In genomic region chr2:140061240-140061639, GRCh38 we compare ENCODE assay signal across 19 cellular contexts.
DNase-seq lines count a peak whose midpoint lies in the region; ATAC-seq, FAIRE-seq and TF ChIP-seq lines count a peak whose summit lies in the region.
"Had no signal": no experiment of that assay in that cellular context is flagged by ENCODE, and none has a peak within 500 bp of the region (broad histone marks: within the 10 kb centered on the region; RNA-seq: fewer than 3 reads in every experiment).

No MANE protein-coding gene starts in this region.

- TF ChIP-seq CTCF in HEK293 (tag by site-specific recombination; IDR thresholded peaks at IDR 0.05) (no peak), kidney (IDR thresholded peaks at IDR 0.05; ENCODE audit: borderline replicate concordance, extremely low read depth, insufficient read depth) (no peak), PC-9 (conservative IDR thresholded peaks at IDR 0.05) (no peak), left lung (IDR thresholded peaks at IDR 0.05) (no peak)

- H3K4me3 ChIP-seq in HEK293 (ENCODE audit: low read depth, low read length) (no peak overlapping the region), kidney (ENCODE audit: low read length in 2 of 2) (no peak overlapping the region), PC-9 (no peak overlapping the region), left lung (no peak overlapping the region)
- H3K4me3 ChIP-seq: BLaER1 treated with 17β-estradiol and CSF1 and Interleukin-3, amounts not matched to agents 10 nM and 100 nM had no signal

- no peak overlapping the region for H3K4me2 ChIP-seq in PC-9
- H3K4me2 ChIP-seq: BLaER1 treated with 17β-estradiol and CSF1 and Interleukin-3, amounts not matched to agents 10 nM and 100 nM had no signal

- H3K27me3 ChIP-seq in PC-9 (ENCODE audit: insufficient read depth, low read depth): no peaks in the 10 kb centered on the region
- H3K27me3 ChIP-seq in left lung: no peaks in the 10 kb centered on the region
- H3K27me3 ChIP-seq: BLaER1 treated with 17β-estradiol and CSF1 and Interleukin-3, amounts not matched to agents 10 nM and 100 nM had no signal

- no peaks in the 10 kb centered on the region for H3K79me2 ChIP-seq in PC-9 (ENCODE audit: low read depth)

- FAIRE-seq in A204.1 (lab: Jason Lieb, UNC) (peak; percentile 6), kidney (lab: Jason Lieb, UNC) (peak; percentile 68)
- FAIRE-seq: D721Med, G401.6, GM12891, GM19239 had no signal

- no peaks in the 10 kb centered on the region for H3K9me3 ChIP-seq in HEK293 (ENCODE audit: control insufficient read depth, insufficient read depth, low read depth, low read length)
- H3K9me3 ChIP-seq in kidney (ENCODE audit: control insufficient read depth in 1 of 2, low read length in 2 of 2): no peaks in the 10 kb centered on the region
- no peaks in the 10 kb centered on the region for H3K9me3 ChIP-seq in PC-9 (ENCODE audit: insufficient read depth, low read depth)
- H3K9me3 ChIP-seq in left lung: no peaks in the 10 kb centered on the region
- H3K9me3 ChIP-seq: BLaER1 treated with 17β-estradiol and CSF1 and Interleukin-3, amounts not matched to agents 10 nM and 100 nM; Caco-2 had no signal

- CTCF ChIA-PET in HEK293 (lab: Yijun Ruan, JAX) (no interaction called here), PC-9 (lab: Charles Lee) (no interaction called here)

- intact Hi-C loops in kidney (cut with DNase I): no loop called here
- intact Hi-C loops in PC-9 (cut with micrococcal nuclease; ENCODE audit: unreplicated experiment): no loop called here
- intact Hi-C loops in left lung (cut with DNase I): no loop called here

- H3K27ac ChIP-seq in HEK293 (ENCODE audit: extremely low read depth, low read depth, low read length): no peak overlapping the region
- H3K27ac ChIP-seq in kidney (ENCODE audit: low read depth in 2 of 2, low read length in 2 of 2): no peak overlapping the region
- H3K27ac ChIP-seq in PC-9: no peak overlapping the region
- H3K27ac ChIP-seq in left lung: no peak overlapping the region
- H3K27ac ChIP-seq: 22Rv1; BLaER1 treated with 17β-estradiol and CSF1 and Interleukin-3, amounts not matched to agents 10 nM and 100 nM; C4-2B had no signal

- H3K9ac ChIP-seq in kidney (ENCODE audit: low read length in 2 of 2): no peak overlapping the region
- H3K9ac ChIP-seq: BLaER1 treated with 17β-estradiol and CSF1 and Interleukin-3, amounts not matched to agents 10 nM and 100 nM had no signal

- no peak for ATAC-seq in left lung
- ATAC-seq: CD8-positive, alpha-beta T cell had no signal

- BruUV-seq in PC-9 (replicated peaks; lab: Mats Ljungman, UMichigan): no TSS peak

- H3F3A ChIP-seq in PC-9 (ENCODE audit: insufficient read depth, low read depth): no peaks in the 10 kb centered on the region

- H3K36me3 ChIP-seq in HEK293 (ENCODE audit: control insufficient read depth in 2 of 2, insufficient read depth in 1 of 2, low read length in 2 of 2) (no peaks in the 10 kb centered on the region), kidney (ENCODE audit: control insufficient read depth in 1 of 2, insufficient read depth in 2 of 2, low read length in 2 of 2) (no peaks in the 10 kb centered on the region), PC-9 (ENCODE audit: low read depth) (no peaks in the 10 kb centered on the region), left lung (no peaks in the 10 kb centered on the region)
- H3K36me3 ChIP-seq: BLaER1 treated with 17β-estradiol and CSF1 and Interleukin-3, amounts not matched to agents 10 nM and 100 nM had no signal

- H3K4me1 ChIP-seq in HEK293 (ENCODE audit: control insufficient read depth, insufficient read depth, low read length) (no peaks in the 10 kb centered on the region), kidney (ENCODE audit: control insufficient read depth in 1 of 2, insufficient read depth in 1 of 2, low read depth in 1 of 2, low read length in 2 of 2) (no peaks in the 10 kb centered on the region), PC-9 (replicated peaks; ENCODE audit: insufficient read depth) (no peaks in the 10 kb centered on the region), left lung (no peaks in the 10 kb centered on the region)
- H3K4me1 ChIP-seq: BLaER1 treated with 17β-estradiol and CSF1 and Interleukin-3, amounts not matched to agents 10 nM and 100 nM; Caco-2 had no signal

- no peaks in the 10 kb centered on the region for H3K9me2 ChIP-seq in PC-9 (ENCODE audit: insufficient read depth)

- no peaks in the 10 kb centered on the region for H4K20me1 ChIP-seq in PC-9 (ENCODE audit: insufficient read depth)
- H4K20me1 ChIP-seq: BLaER1 treated with 17β-estradiol and CSF1 and Interleukin-3, amounts not matched to agents 10 nM and 100 nM had no signal

- H2AFZ ChIP-seq in PC-9: no peak overlapping the region

- DNase-seq in kidney: no peak
- no peak for DNase-seq in PC-9
- DNase-seq in left lung: no peak
- DNase-seq: AML-193; Caco-2; Calu3; CD4-positive, alpha-beta T cell; CD8-positive, alpha-beta T cell; DMS79 treated with DMSO at 0.1 percent for 48 hours; GF-D8 had no signal

- POLR2A ChIA-PET in HEK293 (lab: Yijun Ruan, JAX): no interaction called here
- POLR2A ChIA-PET in PC-9 (lab: Charles Lee; ENCODE audit: unreplicated experiment): no interaction called here

TF ChIP-seq in HEK293, 187 proteins besides CTCF, POLR2A, EP300 and RAD21 (continues in another document):
- TF ChIP-seq ZNF23 (tag by site-specific recombination; IDR thresholded peaks at IDR 0.05; ENCODE audit: borderline replicate concordance) (no peak), ZNF274 (IDR thresholded peaks at IDR 0.05; ENCODE audit: low read length) (no peak), ZNF274 (tag by site-specific recombination; IDR thresholded peaks at IDR 0.05; ENCODE audit: borderline replicate concordance) (no peak), ZNF558 (tag by site-specific recombination; IDR thresholded peaks at IDR 0.05) (0 out of 2 replicates have a peak, but pooled peaks have one; percentile 27), ZNF785 (tag by site-specific recombination; IDR thresholded peaks at IDR 0.05) (no peak), ZNF37A (tag by site-specific recombination; IDR thresholded peaks at IDR 0.05) (no peak), ZNF146 (tag by site-specific recombination; IDR thresholded peaks at IDR 0.05) (no peak), ZNF426 (tag by site-specific recombination; IDR thresholded peaks at IDR 0.05) (peak; percentile 80), PATZ1 (tag by site-specific recombination; IDR thresholded peaks at IDR 0.05) (no peak), IKZF3 (tag by site-specific recombination; IDR thresholded peaks at IDR 0.05) (no peak), REST (tag by site-specific recombination; IDR thresholded peaks at IDR 0.05) (peak; percentile 48; the same call in 1 of the 2 replicates), KLF9 (tag by site-specific recombination; IDR thresholded peaks at IDR 0.05; ENCODE audit: low read depth) (no peak), HOXA7 (CRISPR knock-in tag; IDR thresholded peaks at IDR 0.05; ENCODE audit: borderline replicate concordance) (no peak), ZNF747 (tag by site-specific recombination; IDR thresholded peaks at IDR 0.05) (no peak), ZNF394 (tag by site-specific recombination; IDR thresholded peaks at IDR 0.05; ENCODE audit: borderline replicate concordance) (peak; percentile 84)
